Comparison of ENCODE assay signal across 8 cellular contexts in the genomic region with DNA sequence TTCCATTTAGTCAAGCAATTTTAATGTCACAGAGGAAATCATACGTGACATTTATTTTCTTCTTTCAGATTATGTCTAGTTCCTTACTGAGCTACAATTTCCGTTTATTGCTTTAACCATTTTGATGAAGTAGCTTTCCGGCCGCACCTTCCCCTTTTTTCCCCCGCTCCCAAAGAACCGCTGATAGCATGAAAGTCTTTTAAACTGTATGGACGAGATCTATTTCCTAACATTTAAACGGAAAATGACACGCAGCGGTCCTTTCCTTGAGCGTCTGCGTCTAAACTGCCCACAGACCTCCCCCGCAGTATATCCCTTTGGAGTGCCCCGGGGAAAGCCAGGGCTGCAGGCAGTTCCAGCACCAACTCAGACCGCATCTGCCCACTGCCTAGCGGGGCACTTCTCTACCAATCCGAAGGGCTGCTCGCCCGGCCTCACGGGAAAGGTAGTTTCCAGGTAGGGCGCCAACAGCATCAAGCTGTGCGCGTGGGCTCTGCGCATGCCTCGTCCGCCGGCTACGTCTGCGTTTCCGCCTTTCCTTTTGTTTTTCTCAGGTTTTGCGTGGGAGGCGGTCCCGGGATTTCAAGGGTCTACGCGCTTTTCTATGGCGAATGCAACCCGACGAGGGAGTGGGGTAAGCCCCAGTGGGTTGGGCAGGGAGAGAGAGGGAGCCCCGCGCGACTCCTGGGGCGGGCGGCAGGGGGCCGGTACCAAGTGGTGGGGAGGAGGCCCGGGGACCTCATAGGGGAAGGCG. TPM values are rescaled to one million over a fixed set of nuclear protein-coding genes. Genes with fewer than 3 reads are reported as not detected.
A peak's percentile ranks its signal among the peaks of the same experiment; 100 is the strongest.
DNase-seq lines count a peak whose midpoint lies in the region; ATAC-seq, FAIRE-seq and TF ChIP-seq lines count a peak whose summit lies in the region.

A gene (plus strand): TSS at position 526 of the 754 bp plus-strand sequence. CDS start 1,667 bp downstream, outside the sequence.

- peak; percentile 89 for ATAC-seq in GM19395 (IDR thresholded peaks at IDR 0.05; ENCODE audit: unreplicated experiment)
- ATAC-seq in HG03558 (IDR thresholded peaks at IDR 0.05; ENCODE audit: extremely low read depth, unreplicated experiment): peak; percentile 82
- peak; percentile 97 for ATAC-seq in HepG2

- intact Hi-C loops in CD14-positive monocyte (cut with micrococcal nuclease) (loop anchor here (2.0 to 10.0 kb wide), 4 partner anchors 33 to 156 kb away; a partner anchor contains a TSS), HepG2 (cut with micrococcal nuclease; ENCODE audit: unreplicated experiment) (loop anchor here (1.0 to 10.0 kb wide), 4 partner anchors 20 to 156 kb away; a partner anchor contains a TSS)

- no peak for TF ChIP-seq RAD21 in HepG2 (CRISPR knock-in tag; IDR thresholded peaks at IDR 0.05)

- H3K4me3 ChIP-seq in HepG2 (replicated peaks in 1 of 3; ENCODE audit: insufficient read depth in 1 of 3, low read depth in 2 of 3, low read length in 3 of 3): peak within 1 kb of the TSS; percentile 70 to 79 (median 78)

- H3K4me2 ChIP-seq in HepG2 (ENCODE audit: low read depth, low read length): peak within 1 kb of the TSS; percentile 88

- peaks cover 32% of the 10 kb centered on the region for H3K4me1 Mint-ChIP-seq in CD14-positive monocyte

- H3K36me3 ChIP-seq in HepG2 (replicated peaks in 1 of 2; ENCODE audit: control insufficient read depth in 1 of 2, insufficient read depth in 2 of 2, low read length in 2 of 2): peaks cover 3 to 14% of the 10 kb centered on the region in 2 experiments; a peak in 3 of 5 replicates

- H3K27ac Mint-ChIP-seq in CD14-positive monocyte: peak within 1 kb of the TSS; percentile 96 to 99 (median 98)

- H3K9me3 ChIP-seq in HepG2 (ENCODE audit: low read length): no peaks in the 10 kb centered on the region

- H3K9me3 Mint-ChIP-seq in CD14-positive monocyte: peaks cover 0 to 8% (median 3%) of the 10 kb centered on the region in 7 donors

- peak in 1 of 2 experiments; percentile 79; a peak in 2 of 4 replicates for TF ChIP-seq POLR2A in HepG2 (IDR thresholded peaks at IDR 0.05; ENCODE audit: insufficient read depth in 1 of 2, low read depth in 2 of 2, low read length in 2 of 2)

- 1% methylated on average over 25 of the region's 46 CpGs for WGBS in HepG2 (ENCODE audit: low lambda C conversion rate)

- peaks cover 14% of the 10 kb centered on the region for H3K79me2 ChIP-seq in HepG2 (ENCODE audit: insufficient read depth, low read length)

- TF ChIP-seq CTCF in CD14-positive monocyte (IDR thresholded peaks at IDR 0.05) (no peak), HepG2 (CRISPR knock-in tag; IDR thresholded peaks at IDR 0.05) (no peak)

- peak within 1 kb of the TSS; percentile 84 for H2AFZ ChIP-seq in HepG2 (ENCODE audit: low read length)

- TSS peak; percentile 92 for BruUV-seq in HepG2 (replicated peaks; lab: Mats Ljungman, UMichigan)

- POLR2A ChIA-PET in HepG2 (lab: Yijun Ruan, JAX): interaction anchor here (0.9 to 2.1 kb wide), 6 partner anchors 9 to 83 kb away, joined by 3 to 17 read pairs (median 7); a partner anchor contains a TSS

- peaks cover 18% of the 10 kb centered on the region for H3K4me1 ChIP-seq in HepG2 (ENCODE audit: insufficient read depth, low read length)

- no peak for TF ChIP-seq EP300 in HepG2 (IDR thresholded peaks at IDR 0.05; ENCODE audit: low read depth in 2 of 2, low read length in 2 of 2)
- no peak for TF ChIP-seq EP300 in HepG2 (CRISPR knock-in tag; IDR thresholded peaks at IDR 0.05; ENCODE audit: borderline replicate concordance)

- in situ Hi-C loops in HepG2 (cut with HindIII; ENCODE audit: extremely low pct_ligation_motif_present, low pct_unique_long_range_greater_than_20kb): no loop called here

- H4K20me1 ChIP-seq in HepG2 (ENCODE audit: insufficient read depth, low read length): no peaks in the 10 kb centered on the region

- H3K36me3 Mint-ChIP-seq in CD14-positive monocyte: peaks cover 20 to 33% of the 10 kb centered on the region in 2 donors

- peaks cover 0 to 3% (median 0%) of the 10 kb centered on the region in 3 donors for H3K27me3 Mint-ChIP-seq in CD14-positive monocyte (ENCODE audit: low read depth in 3 of 3)

- CTCF ChIA-PET in HepG2 (lab: Yijun Ruan, JAX; ENCODE audit: low intra/inter-chr PET ratio, low total read pairs): interaction anchor here (0.8 kb wide), 1 partner anchor 33 kb away, joined by 3 read pairs; no protein-coding TSS in a partner anchor

- H3K9ac ChIP-seq in HepG2 (ENCODE audit: insufficient read depth, low read depth, low read length): peak within 1 kb of the TSS; percentile 76

- peak within 1 kb of the TSS; percentile 91 for H3K27ac ChIP-seq in HepG2 (ENCODE audit: extremely low read length, insufficient read depth, low read length)

- H3K4me3 Mint-ChIP-seq in CD14-positive monocyte: peak within 1 kb of the TSS; percentile 92 to 96

- peak; percentile 72 for DNase-seq in CD14-positive monocyte (ENCODE audit: low spot score)
- DNase-seq in NCI-H748 (lab: John Stamatoyannopoulos, UW; ENCODE audit: unreplicated experiment): peak; percentile 95
- peak; percentile 87 to 88 for DNase-seq in activated CD4-positive, alpha-beta T cell treated with anti-CD3 and anti-CD28 coated beads, Interleukin-2, amount 50 U/mL, for 4 hours
- DNase-seq in dermis blood vessel endothelial cell: peak; percentile 95
- peak; percentile 90 for DNase-seq in HepG2 (ENCODE audit: low spot score)
- peak; percentile 80 to 82 for DNase-seq in stimulated activated CD4-positive, alpha-beta T cell treated with anti-CD3 and anti-CD28 coated beads, Interleukin-2, amount 100 ng/mL, for 48 hours

- no peaks in the 10 kb centered on the region for H3K27me3 ChIP-seq in HepG2 (ENCODE audit: control insufficient read depth in 1 of 2, insufficient read depth in 2 of 2, low read length in 2 of 2)

- FAIRE-seq in HepG2 (lab: Jason Lieb, UNC): peak; percentile 60

TF ChIP-seq in HepG2, 621 proteins besides CTCF, POLR2A, EP300 and RAD21 (continues in another document):
- TF ChIP-seq MAF1 (CRISPR knock-in tag; IDR thresholded peaks at IDR 0.05; ENCODE audit: borderline replicate concordance) (0 out of 2 replicates have a peak, but pooled peaks have one; percentile 36), KLF12 (CRISPR knock-in tag; IDR thresholded peaks at IDR 0.05; ENCODE audit: borderline replicate concordance) (peak; percentile 83; the same call in 1 of the 2 replicates), KDM3A (CRISPR knock-in tag; IDR thresholded peaks at IDR 0.05; ENCODE audit: low read depth) (no peak), KLF6 (CRISPR knock-in tag; IDR thresholded peaks at IDR 0.05) (no peak), MTF2 (CRISPR knock-in tag; IDR thresholded peaks at IDR 0.05; ENCODE audit: borderline replicate concordance) (no peak; the same call in 1 of the 2 replicates), ZFP90 (CRISPR knock-in tag; IDR thresholded peaks at IDR 0.05; ENCODE audit: borderline replicate concordance) (peak; percentile 87), BORCS8-MEF2B (CRISPR knock-in tag; IDR thresholded peaks at IDR 0.05) (peak; percentile 57; the same call in 1 of the 2 replicates)
- TF ChIP-seq, protein P1, sequence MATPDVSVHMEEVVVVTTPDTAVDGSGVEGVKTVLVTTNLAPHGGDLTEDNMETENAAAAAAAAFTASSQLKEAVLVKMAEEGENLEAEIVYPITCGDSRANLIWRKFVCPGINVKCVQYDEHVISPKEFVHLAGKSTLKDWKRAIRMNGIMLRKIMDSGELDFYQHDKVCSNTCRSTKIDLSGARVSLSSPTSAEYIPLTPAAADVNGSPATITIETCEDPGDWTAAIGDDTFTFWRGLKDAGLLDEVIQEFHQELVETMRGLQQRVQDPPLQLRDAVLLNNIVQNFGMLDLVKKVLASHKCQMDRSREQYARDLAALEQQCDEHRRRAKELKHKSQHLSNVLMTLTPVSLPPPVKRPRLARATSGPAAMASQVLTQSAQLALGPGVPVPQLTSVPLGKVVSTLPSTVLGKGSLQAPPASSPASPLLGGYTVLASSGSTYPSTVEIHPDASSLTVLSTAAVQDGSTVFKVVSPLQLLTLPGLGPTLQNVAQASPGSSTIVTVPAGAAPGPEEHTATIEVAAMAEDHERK (CRISPR knock-in tag; IDR thresholded peaks at IDR 0.05; ENCODE audit: low read depth): peak; percentile 54; the same call in 1 of the 2 replicates
- TF ChIP-seq, protein P2, sequence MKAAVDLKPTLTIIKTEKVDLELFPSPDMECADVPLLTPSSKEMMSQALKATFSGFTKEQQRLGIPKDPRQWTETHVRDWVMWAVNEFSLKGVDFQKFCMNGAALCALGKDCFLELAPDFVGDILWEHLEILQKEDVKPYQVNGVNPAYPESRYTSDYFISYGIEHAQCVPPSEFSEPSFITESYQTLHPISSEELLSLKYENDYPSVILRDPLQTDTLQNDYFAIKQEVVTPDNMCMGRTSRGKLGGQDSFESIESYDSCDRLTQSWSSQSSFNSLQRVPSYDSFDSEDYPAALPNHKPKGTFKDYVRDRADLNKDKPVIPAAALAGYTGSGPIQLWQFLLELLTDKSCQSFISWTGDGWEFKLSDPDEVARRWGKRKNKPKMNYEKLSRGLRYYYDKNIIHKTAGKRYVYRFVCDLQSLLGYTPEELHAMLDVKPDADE (CRISPR knock-in tag; IDR thresholded peaks at IDR 0.05): no peak

RNA-seq across cellular contexts. Expression of the gene that starts here (rescaled TPM):
- polyA plus RNA-seq in CD14-positive monocyte: 10 to 100 TPM; 10.0 to 10.3 TPM
- total RNA-seq in dermis blood vessel endothelial cell: 23.1 and 26.9 TPM in 2 replicates
- total RNA-seq in HepG2 (2016; rRNA removed; fragmentation: Illumina TruSeq; extraction: Trizol): 22.5 and 35.5 TPM in 2 replicates
- total RNA-seq in HepG2 (2016; cell fraction: cytosol; rRNA removed; fragmentation: Illumina TruSeq; extraction: Trizol; ENCODE audit: low read depth): 2.3 and 3.1 TPM in 2 replicates
- total RNA-seq in HepG2 (2016; cell fraction: insoluble cytoplasmic fraction; rRNA removed; fragmentation: Illumina TruSeq; extraction: Trizol): 21.6 and 34.4 TPM in 2 replicates
- total RNA-seq in HepG2 (2016; cell fraction: membrane; rRNA removed; fragmentation: Illumina TruSeq; extraction: Trizol): 10.1 and 10.8 TPM in 2 replicates
- 32.1 and 33.5 TPM in 2 replicates for total RNA-seq in HepG2 (2016; cell fraction: nucleus; rRNA removed; fragmentation: Illumina TruSeq; extraction: Trizol)
- 11.1 and 13.1 TPM in 2 replicates for polyA plus RNA-seq in HepG2 (2011; rRNA removed)
- 5.0 and 7.0 TPM in 2 replicates for polyA plus RNA-seq in HepG2 (2011; cell fraction: cytosol; rRNA removed)
- polyA plus RNA-seq in HepG2 (2011; cell fraction: nucleus; rRNA removed): 10.1 and 10.9 TPM in 2 replicates
- polyA plus RNA-seq in HepG2 (2012): 11.7 and 12.5 TPM in 2 replicates
- polyA plus RNA-seq in HepG2 (2016; cell fraction: cytosol; fragmentation: Illumina TruSeq; extraction: Trizol; ENCODE audit: low read depth): 2.9 and 3.5 TPM in 2 replicates
- polyA plus RNA-seq in HepG2 (2016; cell fraction: insoluble cytoplasmic fraction; fragmentation: Illumina TruSeq; extraction: Trizol; ENCODE audit: low read depth): 20.2 and 21.8 TPM in 2 replicates
- polyA plus RNA-seq in HepG2 (2016; cell fraction: membrane; fragmentation: Illumina TruSeq; extraction: Trizol; ENCODE audit: low read depth): 6.5 and 7.0 TPM in 2 replicates
- polyA plus RNA-seq in HepG2 (2016; cell fraction: nucleus; fragmentation: Illumina TruSeq; extraction: Trizol; ENCODE audit: insufficient read depth, low read depth): 29.0 and 36.8 TPM in 2 replicates
- 15.2 and 20.1 TPM in 2 replicates for polyA minus RNA-seq in HepG2 (2011; rRNA and poly(A)+ RNA removed; ENCODE audit: low replicate concordance)
- polyA minus RNA-seq in HepG2 (2011; cell fraction: cytosol; rRNA and poly(A)+ RNA removed): 9.8 and 10.1 TPM in 2 replicates
- polyA minus RNA-seq in HepG2 (2011; cell fraction: nucleus; rRNA and poly(A)+ RNA removed): 47.1 and 49.6 TPM in 2 replicates

Comparison
In these comparisons a context has a peak if more than half of its experiments do, and no peak if none do; other contexts are left out.
1. Peak in every context shown above with its lines: DNase-seq, ATAC-seq, H3K4me3 ChIP-seq and H3K27ac ChIP-seq.